ENCODE assay signal across 17 cellular contexts in genomic region chr10:132188331-132188730, GRCh38. TPM values are rescaled to one million over a fixed set of nuclear protein-coding genes. Genes with fewer than 3 reads are reported as not detected.
A peak's percentile ranks its signal among the peaks of the same experiment; 100 is the strongest.
DNase-seq lines count a peak whose midpoint lies in the region; ATAC-seq, FAIRE-seq and TF ChIP-seq lines count a peak whose summit lies in the region.
"Had no signal": no experiment of that assay in that cellular context is flagged by ENCODE, and none has a peak within 500 bp of the region (broad histone marks: within the 10 kb centered on the region; RNA-seq: fewer than 3 reads in every experiment).

No MANE protein-coding gene starts in this region.

- no peaks in the 10 kb centered on the region for H3K9me3 ChIP-seq in HepG2 (ENCODE audit: low read length)
- no peaks in the 10 kb centered on the region for H3K9me3 ChIP-seq in right lobe of liver
- H3K9me3 ChIP-seq in iPS-18a (ENCODE audit: control insufficient read depth, low read depth, low read length), result no peaks in the 10 kb centered on the region
- no peaks in the 10 kb centered on the region for H3K9me3 ChIP-seq in transverse colon
- H3K9me3 ChIP-seq in BE2C, result no peaks in the 10 kb centered on the region

- H3K4me2 ChIP-seq in HepG2 (ENCODE audit: low read depth, low read length), result no peak overlapping the region

- TF ChIP-seq POLR2A in HepG2 (IDR thresholded peaks at IDR 0.05; ENCODE audit: insufficient read depth in 1 of 2, low read depth in 2 of 2, low read length in 2 of 2), result no peak
- no peak for TF ChIP-seq POLR2A in right lobe of liver (IDR thresholded peaks at IDR 0.05)
- no peak for TF ChIP-seq POLR2A in transverse colon (IDR thresholded peaks at IDR 0.05)

- H3K79me2 ChIP-seq in HepG2 (ENCODE audit: insufficient read depth, low read length), result no peaks in the 10 kb centered on the region

- CTCF ChIA-PET in HepG2 (lab: Yijun Ruan, JAX; ENCODE audit: low intra/inter-chr PET ratio, low total read pairs) (no interaction called here), activated B cell treated with CpG ODN at 0.5 μM for 24 hours (lab: Charles Lee) (no interaction called here)

- intact Hi-C loops in HepG2 (cut with micrococcal nuclease; ENCODE audit: unreplicated experiment) (no loop called here), right lobe of liver (cut with DNase I) (no loop called here), activated B cell treated with CpG ODN at 0.5 μM for 24 hours (cut with micrococcal nuclease) (no loop called here), transverse colon (cut with DNase I; ENCODE audit: low total_unique reads) (no loop called here)

- no peaks in the 10 kb centered on the region for H3K36me3 Mint-ChIP-seq in activated B cell treated with CpG ODN at 0.5 μM for 24 hours (ENCODE audit: low read depth)
- H3K36me3 Mint-ChIP-seq in stimulated activated effector memory CD8-positive, alpha-beta T cell treated with anti-CD3 and anti-CD28 coated beads, Interleukin-12 subunit alpha, Interleukin-12 subunit beta, amount 100 ng/mL, for 72 hours, result no peaks in the 10 kb centered on the region

- in situ Hi-C loops in HepG2 (cut with HindIII; ENCODE audit: extremely low pct_ligation_motif_present, low pct_unique_long_range_greater_than_20kb), result no loop called here
- in situ Hi-C loops in transverse colon (cut with MboI; ENCODE audit: low pct_ligation_motif_present in 1 of 4, low pct_unique_long_range_greater_than_20kb in 1 of 4, low sequenced_read_pairs in 3 of 4), result no loop called here

- peaks cover 4 to 40% of the 10 kb centered on the region in 2 experiments for H3K27me3 ChIP-seq in HepG2 (ENCODE audit: control insufficient read depth in 1 of 2, insufficient read depth in 2 of 2, low read length in 2 of 2)
- peaks cover 0 to 32% of the 10 kb centered on the region in 2 donors for H3K27me3 ChIP-seq in right lobe of liver
- peaks cover 59% of the 10 kb centered on the region for H3K27me3 ChIP-seq in iPS-18a (ENCODE audit: control insufficient read depth, insufficient read depth, low read length)
- peaks cover 66% of the 10 kb centered on the region for H3K27me3 ChIP-seq in transverse colon
- H3K27me3 ChIP-seq in BE2C, result peaks cover 36% of the 10 kb centered on the region

- H3K9ac ChIP-seq in HepG2 (ENCODE audit: insufficient read depth, low read depth, low read length) (no peak overlapping the region), iPS-18a (ENCODE audit: low read length) (no peak overlapping the region)

- no peak for TF ChIP-seq EP300 in HepG2 (IDR thresholded peaks at IDR 0.05; ENCODE audit: low read depth in 2 of 2, low read length in 2 of 2)
- no peak for TF ChIP-seq EP300 in HepG2 (CRISPR knock-in tag; IDR thresholded peaks at IDR 0.05; ENCODE audit: borderline replicate concordance)
- TF ChIP-seq EP300 in transverse colon (IDR thresholded peaks at IDR 0.05; ENCODE audit: low read depth), result no peak

- peaks cover 16% of the 10 kb centered on the region for H3K4me1 ChIP-seq in HepG2 (ENCODE audit: insufficient read depth, low read length)
- H3K4me1 ChIP-seq in right lobe of liver, result peaks cover 0 to 18% (median 0%) of the 10 kb centered on the region in 4 donors
- H3K4me1 ChIP-seq in iPS-18a (ENCODE audit: control insufficient read depth, low read depth, low read length), result no peaks in the 10 kb centered on the region
- peaks cover 0 to 23% (median 17%) of the 10 kb centered on the region in 4 donors for H3K4me1 ChIP-seq in transverse colon
- H3K4me1 ChIP-seq in BE2C, result no peaks in the 10 kb centered on the region

- FAIRE-seq in HepG2 (lab: Jason Lieb, UNC), result no peak
- FAIRE-seq: colon had no signal

- no peak for DNase-seq in HepG2 (ENCODE audit: low spot score)
- DNase-seq in right lobe of liver, result no peak
- DNase-seq in activated B cell treated with CpG ODN at 0.5 μM for 24 hours, result no peak
- DNase-seq in stimulated activated effector memory CD8-positive, alpha-beta T cell treated with anti-CD3 and anti-CD28 coated beads, Interleukin-12 subunit alpha, Interleukin-12 subunit beta, amount 100 ng/mL, for 72 hours (ENCODE audit: low spot score in 2 of 2), result no peak
- no peak for DNase-seq in transverse colon
- no peak for DNase-seq in BE2C
- DNase-seq: activated CD4-positive, alpha-beta T cell treated with anti-CD3 and anti-CD28 coated beads, Interleukin-2, amount 50 U/mL, for 4 hours; activated naive CD4-positive, alpha-beta T cell treated with anti-CD3 and anti-CD28 coated beads, Interleukin-2, amount 50 U/mL, for 16 hours; NCI-H1105 treated with DMSO at 0.1 percent for 48 hours; NCI-H446; SW 1271 had no signal

- H3K9me3 Mint-ChIP-seq in activated B cell treated with CpG ODN at 0.5 μM for 24 hours, result peaks cover 3% of the 10 kb centered on the region
- H3K9me3 Mint-ChIP-seq in stimulated activated effector memory CD8-positive, alpha-beta T cell treated with anti-CD3 and anti-CD28 coated beads, Interleukin-12 subunit alpha, Interleukin-12 subunit beta, amount 100 ng/mL, for 72 hours, result no peaks in the 10 kb centered on the region

- peaks cover 18% of the 10 kb centered on the region for H4K20me1 ChIP-seq in HepG2 (ENCODE audit: insufficient read depth, low read length)

- H3K4me3 ChIP-seq in HepG2 (replicated peaks in 1 of 3; ENCODE audit: insufficient read depth in 1 of 3, low read depth in 2 of 3, low read length in 3 of 3), result no peak overlapping the region
- H3K4me3 ChIP-seq in right lobe of liver, result no peak overlapping the region
- peak overlapping the region; percentile 55 for H3K4me3 ChIP-seq in iPS-18a (ENCODE audit: low read length)
- no peak overlapping the region for H3K4me3 ChIP-seq in transverse colon
- H3K4me3 ChIP-seq in BE2C (ENCODE audit: low read depth, low read length), result no peak overlapping the region

- H2AFZ ChIP-seq in HepG2 (ENCODE audit: low read length), result no peak overlapping the region

- peaks cover 39% of the 10 kb centered on the region for H3K27me3 Mint-ChIP-seq in activated B cell treated with CpG ODN at 0.5 μM for 24 hours

- ATAC-seq in HepG2 (peak; percentile 13; the same call in 2 of the 3 replicates), right lobe of liver (no peak), activated B cell treated with CpG ODN at 0.5 μM for 24 hours (ENCODE audit: low read depth) (no peak), GM21723 (IDR thresholded peaks at IDR 0.05; ENCODE audit: unreplicated experiment) (no peak)
- ATAC-seq in stimulated activated effector memory CD8-positive, alpha-beta T cell treated with anti-CD3 and anti-CD28 coated beads, Interleukin-12 subunit alpha, Interleukin-12 subunit beta, amount 100 ng/mL, for 72 hours, result no peak
- ATAC-seq: esophagus mucosa, sciatic nerve had no signal

- TF ChIP-seq RAD21 in HepG2 (CRISPR knock-in tag; IDR thresholded peaks at IDR 0.05), result no peak

- no peak overlapping the region for H3K27ac Mint-ChIP-seq in activated B cell treated with CpG ODN at 0.5 μM for 24 hours
- no peak overlapping the region for H3K27ac Mint-ChIP-seq in stimulated activated effector memory CD8-positive, alpha-beta T cell treated with anti-CD3 and anti-CD28 coated beads, Interleukin-12 subunit alpha, Interleukin-12 subunit beta, amount 100 ng/mL, for 72 hours

- no TSS peak for BruUV-seq in HepG2 (replicated peaks; lab: Mats Ljungman, UMichigan)

- H3K27ac ChIP-seq in HepG2 (ENCODE audit: extremely low read length, insufficient read depth, low read length) (no peak overlapping the region), right lobe of liver (no peak overlapping the region), iPS-18a (ENCODE audit: low read length) (no peak overlapping the region), transverse colon (no peak overlapping the region)

- H3K4me3 Mint-ChIP-seq in activated B cell treated with CpG ODN at 0.5 μM for 24 hours, result peak overlapping the region; percentile 25
- H3K4me3 Mint-ChIP-seq in stimulated activated effector memory CD8-positive, alpha-beta T cell treated with anti-CD3 and anti-CD28 coated beads, Interleukin-12 subunit alpha, Interleukin-12 subunit beta, amount 100 ng/mL, for 72 hours, result peak overlapping the region; percentile 45

- H3K4me1 Mint-ChIP-seq in activated B cell treated with CpG ODN at 0.5 μM for 24 hours, result peaks cover 12% of the 10 kb centered on the region
- H3K4me1 Mint-ChIP-seq in stimulated activated effector memory CD8-positive, alpha-beta T cell treated with anti-CD3 and anti-CD28 coated beads, Interleukin-12 subunit alpha, Interleukin-12 subunit beta, amount 100 ng/mL, for 72 hours, result peaks cover 7% of the 10 kb centered on the region

- POLR2A ChIA-PET in HepG2 (lab: Yijun Ruan, JAX) (no interaction called here), activated B cell treated with CpG ODN at 0.5 μM for 24 hours (lab: Charles Lee) (no interaction called here)

- H3K36me3 ChIP-seq in HepG2 (replicated peaks in 1 of 2; ENCODE audit: control insufficient read depth in 1 of 2, insufficient read depth in 2 of 2, low read length in 2 of 2), result no peaks in the 10 kb centered on the region
- H3K36me3 ChIP-seq in right lobe of liver, result no peaks in the 10 kb centered on the region
- no peaks in the 10 kb centered on the region for H3K36me3 ChIP-seq in iPS-18a (ENCODE audit: control insufficient read depth, low read depth, low read length)
- H3K36me3 ChIP-seq in transverse colon, result no peaks in the 10 kb centered on the region
- no peaks in the 10 kb centered on the region for H3K36me3 ChIP-seq in BE2C

- 38% methylated on average over 13 of the region's 13 CpGs for WGBS in HepG2 (ENCODE audit: low lambda C conversion rate)
- 40% methylated on average over 9 of the region's 13 CpGs for WGBS in right lobe of liver (ENCODE audit: insufficient coverage, low coverage, low lambda C conversion rate, missing lambda C conversion rate)
- WGBS in transverse colon (ENCODE audit: low coverage in 1 of 2), 2 donors, result 54% methylated on average over 13 of the region's 13 CpGs; no CpG with 5 or more reads in 1 of the 2 donors

- no peak for TF ChIP-seq CTCF in HepG2 (CRISPR knock-in tag; IDR thresholded peaks at IDR 0.05)
- TF ChIP-seq CTCF in right lobe of liver (IDR thresholded peaks at IDR 0.05), result no peak
- TF ChIP-seq CTCF in activated B cell treated with CpG ODN at 0.5 μM for 24 hours (IDR thresholded peaks at IDR 0.05), result no peak
- TF ChIP-seq CTCF in transverse colon (IDR thresholded peaks at IDR 0.05), result no peak
- no peak for TF ChIP-seq CTCF in BE2C (IDR thresholded peaks at IDR 0.05; ENCODE audit: low read depth, low read length)

RNA-seq across cellular contexts. Expression of gene DPYSL4, which starts 1.6 kb away (rescaled TPM):
- 0.38 and 0.84 TPM in 2 replicates for total RNA-seq in HepG2 (2016; rRNA removed; fragmentation: Illumina TruSeq; extraction: Trizol)
- 0.30 and 0.53 TPM in 2 replicates for total RNA-seq in HepG2 (2016; cell fraction: cytosol; rRNA removed; fragmentation: Illumina TruSeq; extraction: Trizol; ENCODE audit: low read depth)
- total RNA-seq in HepG2 (2016; cell fraction: insoluble cytoplasmic fraction; rRNA removed; fragmentation: Illumina TruSeq; extraction: Trizol), result 0.28 and 0.67 TPM in 2 replicates
- total RNA-seq in HepG2 (2016; cell fraction: membrane; rRNA removed; fragmentation: Illumina TruSeq; extraction: Trizol), result 0.65 and 0.72 TPM in 2 replicates
- total RNA-seq in HepG2 (2016; cell fraction: nucleus; rRNA removed; fragmentation: Illumina TruSeq; extraction: Trizol), result 0.25 and 0.85 TPM in 2 replicates
- polyA plus RNA-seq in HepG2 (2011; rRNA removed), result 1.2 and 2.1 TPM in 2 replicates
- polyA plus RNA-seq in HepG2 (2011; cell fraction: cytosol; rRNA removed), result 0.87 and 0.98 TPM in 2 replicates
- polyA plus RNA-seq in HepG2 (2011; cell fraction: nucleus; rRNA removed), result 6.5 and 9.7 TPM in 2 replicates
- polyA plus RNA-seq in HepG2 (2012), result 0.76 and 1.7 TPM in 2 replicates
- polyA plus RNA-seq in HepG2 (2016; cell fraction: cytosol; fragmentation: Illumina TruSeq; extraction: Trizol; ENCODE audit: low read depth), result 0.43 and 0.57 TPM in 2 replicates
- polyA plus RNA-seq in HepG2 (2016; cell fraction: insoluble cytoplasmic fraction; fragmentation: Illumina TruSeq; extraction: Trizol; ENCODE audit: low read depth), result 0.42 and 0.70 TPM in 2 replicates
- 0.53 and 0.62 TPM in 2 replicates for polyA plus RNA-seq in HepG2 (2016; cell fraction: membrane; fragmentation: Illumina TruSeq; extraction: Trizol; ENCODE audit: low read depth)
- 1.1 and 1.7 TPM in 2 replicates for polyA plus RNA-seq in HepG2 (2016; cell fraction: nucleus; fragmentation: Illumina TruSeq; extraction: Trizol; ENCODE audit: insufficient read depth, low read depth)
- 0.07 and 2.3 TPM in 2 replicates for polyA minus RNA-seq in HepG2 (2011; rRNA and poly(A)+ RNA removed; ENCODE audit: low replicate concordance)
- 1.1 and 1.6 TPM in 2 replicates for polyA minus RNA-seq in HepG2 (2011; cell fraction: cytosol; rRNA and poly(A)+ RNA removed)
- 1.2 TPM in 2 replicates for polyA minus RNA-seq in HepG2 (2011; cell fraction: nucleus; rRNA and poly(A)+ RNA removed)
- under 1 TPM in 3 of 6 experiments, not detected in 3; 0.24 to 0.31 (median 0.25) TPM for total RNA-seq in right lobe of liver
- 0.53 and 0.78 TPM in 2 replicates for total RNA-seq in activated B cell treated with CpG ODN at 0.5 μM for 24 hours
- under 1 TPM in 1 of 4 donors, not detected in 3; 0.79 TPM for total RNA-seq in transverse colon
- polyA plus RNA-seq in BE2C (2012; ENCODE audit: insufficient read depth, insufficient read length, low read depth), result 15.0 TPM
- total RNA-seq: OCI-LY7 had no signal
